9 cellular contexts compared by ENCODE assay signal in the genomic region with DNA sequence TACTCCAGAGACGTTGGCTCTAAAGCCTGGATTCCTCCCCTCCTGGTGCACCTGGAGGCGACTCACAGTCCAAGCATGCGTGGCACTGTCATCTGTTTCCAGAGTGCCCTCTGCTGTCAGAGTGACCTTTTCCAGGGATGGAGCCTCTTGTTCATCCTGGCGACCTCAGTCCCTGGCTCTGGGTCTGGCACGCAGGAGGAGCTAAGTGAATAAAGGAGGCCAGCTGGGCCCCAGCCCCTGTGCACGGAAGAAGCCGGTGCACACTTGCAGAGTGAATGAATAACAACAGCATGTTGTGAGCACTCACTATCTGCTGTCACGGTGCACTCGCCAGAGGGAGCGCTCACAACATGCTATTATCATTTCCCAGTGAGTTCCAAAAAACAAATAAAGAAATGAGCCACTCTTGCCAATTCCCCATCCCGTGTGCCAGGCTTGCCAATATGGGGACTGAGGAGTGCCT. TPM values are rescaled to one million over a fixed set of nuclear protein-coding genes. Genes with fewer than 3 reads are reported as not detected.
A peak's percentile ranks its signal among the peaks of the same experiment; 100 is the strongest.
DNase-seq lines count a peak whose midpoint lies in the region; ATAC-seq, FAIRE-seq and TF ChIP-seq lines count a peak whose summit lies in the region.
"Had no signal": no experiment of that assay in that cellular context is flagged by ENCODE, and none has a peak within 500 bp of the region (broad histone marks: within the 10 kb centered on the region; RNA-seq: fewer than 3 reads in every experiment).

No MANE protein-coding gene starts in this region.

- no peaks in the 10 kb centered on the region; the same call in 2 of the 3 replicates for H3K9me3 ChIP-seq in A549

- peaks cover 4% of the 10 kb centered on the region; the same call in 1 of the 3 replicates for H3K4me1 ChIP-seq in A549

- peak; percentile 20; the same call in 1 of the 3 replicates for TF ChIP-seq CTCF in A549 (IDR thresholded peaks at IDR 0.05)
- TF ChIP-seq CTCF in WTC11 (IDR thresholded peaks at IDR 0.05) = no peak

- no peaks in the 10 kb centered on the region for H3K36me3 Mint-ChIP-seq in WTC11

- H3K4me3 Mint-ChIP-seq in WTC11 = no peak overlapping the region
- H3K4me3 Mint-ChIP-seq: central memory CD8-positive, alpha-beta T cell had no signal

- 0 out of 2 replicates have a peak, but pooled peaks cover 3% of the 10 kb centered on the region for H3K9me3 Mint-ChIP-seq in WTC11
- H3K9me3 Mint-ChIP-seq: central memory CD8-positive, alpha-beta T cell had no signal

- H3K27ac ChIP-seq in A549 = no peak overlapping the region

- no peak overlapping the region for H3K27ac Mint-ChIP-seq in WTC11

- CTCF ChIA-PET in A549 (lab: Yijun Ruan, JAX) (interaction anchor here (0.6 to 1.1 kb wide), 2 partner anchors 86 to 139 kb away, joined by 3 to 4 read pairs; no protein-coding TSS in a partner anchor), WTC11 (lab: Charles Lee) (interaction anchor here (1.0 to 3.6 kb wide), 7 partner anchors 17 to 268 kb away, joined by 3 to 14 read pairs (median 5); no protein-coding TSS in a partner anchor)

- no peak for TF ChIP-seq EP300 in A549 (IDR thresholded peaks at IDR 0.05)

- WGBS in A549 (ENCODE audit: missing lambda C conversion rate) = 60% methylated on average over 7 of the region's 11 CpGs

- no peak for FAIRE-seq in A549 (lab: Jason Lieb, UNC)

- no peak overlapping the region for H3K4me3 ChIP-seq in A549

- ATAC-seq in A549 (peak; percentile 58 to 65; a peak in 4 of 6 replicates), WTC11 (peak; percentile 46), HG03354 (IDR thresholded peaks at IDR 0.05; ENCODE audit: poor library complexity, severe bottlenecking, unreplicated experiment) (no peak), GM19023 (IDR thresholded peaks at IDR 0.05; ENCODE audit: unreplicated experiment) (no peak)

- no peaks in the 10 kb centered on the region; the same call in 1 of the 2 replicates for H3K27me3 Mint-ChIP-seq in WTC11 (ENCODE audit: low read depth)

- H3K4me2 ChIP-seq in A549 = no peak overlapping the region

- peaks cover 25% of the 10 kb centered on the region for H3K4me1 Mint-ChIP-seq in WTC11
- H3K4me1 Mint-ChIP-seq: central memory CD8-positive, alpha-beta T cell had no signal

- DNase-seq in A549 (ENCODE audit: low read depth in 1 of 2, low spot score in 1 of 2) (peak; percentile 17 to 37), HuH-7 (ENCODE audit: low spot score) (peak; percentile 76), WTC11 (ENCODE audit: low spot score) (no peak), inferior parietal cortex (ENCODE audit: extremely low spot score) (peak; percentile 57), dedifferentiated amniotic fluid mesenchymal stem cell (ENCODE audit: extremely low spot score) (no peak), NCI-H2171 treated with DMSO at 0.1 percent for 48 hours (lab: John Stamatoyannopoulos, UW) (no peak)

- POLR2A ChIA-PET in A549 (lab: Yijun Ruan, JAX) (no interaction called here), WTC11 (lab: Charles Lee) (no interaction called here)

- no peak for TF ChIP-seq POLR2A in A549 (IDR thresholded peaks at IDR 0.05; ENCODE audit: low read length)

- peak; percentile 40 to 44; a peak in 4 of 5 replicates for TF ChIP-seq RAD21 in A549 (conservative IDR thresholded peaks at IDR 0.05 in 1 of 2, IDR thresholded peaks at IDR 0.05 in 1 of 2)

TF ChIP-seq in A549, 52 proteins besides CTCF, POLR2A, EP300 and RAD21:
- TF ChIP-seq EHMT2 (IDR thresholded peaks at IDR 0.05; ENCODE audit: low read depth) = no peak
- TF ChIP-seq SMC3 (IDR thresholded peaks at IDR 0.05) = peak; percentile 48; the same call in 2 of the 3 replicates
- TF ChIP-seq ZNF302 (CRISPR knock-in tag; IDR thresholded peaks at IDR 0.05) = no peak
- TF ChIP-seq, protein P1, sequence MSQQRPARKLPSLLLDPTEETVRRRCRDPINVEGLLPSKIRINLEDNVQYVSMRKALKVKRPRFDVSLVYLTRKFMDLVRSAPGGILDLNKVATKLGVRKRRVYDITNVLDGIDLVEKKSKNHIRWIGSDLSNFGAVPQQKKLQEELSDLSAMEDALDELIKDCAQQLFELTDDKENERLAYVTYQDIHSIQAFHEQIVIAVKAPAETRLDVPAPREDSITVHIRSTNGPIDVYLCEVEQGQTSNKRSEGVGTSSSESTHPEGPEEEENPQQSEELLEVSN (IDR thresholded peaks at IDR 0.05; ENCODE audit: borderline replicate concordance, low read depth) = no peak
- no peak for TF ChIP-seq MAFK (IDR thresholded peaks at IDR 0.05; ENCODE audit: partially characterized antibody)
- peak; percentile 25; the same call in 1 of the 2 replicates for TF ChIP-seq FOSL2 (IDR thresholded peaks at IDR 0.05)
- no peak for TF ChIP-seq FOSL2 (CRISPR knock-in tag; IDR thresholded peaks at IDR 0.05)
TF ChIP-seq in A549: peak in this region for 2.

TF ChIP-seq in WTC11, 78 proteins besides CTCF, POLR2A, EP300 and RAD21:
- TF ChIP-seq, protein P2, sequence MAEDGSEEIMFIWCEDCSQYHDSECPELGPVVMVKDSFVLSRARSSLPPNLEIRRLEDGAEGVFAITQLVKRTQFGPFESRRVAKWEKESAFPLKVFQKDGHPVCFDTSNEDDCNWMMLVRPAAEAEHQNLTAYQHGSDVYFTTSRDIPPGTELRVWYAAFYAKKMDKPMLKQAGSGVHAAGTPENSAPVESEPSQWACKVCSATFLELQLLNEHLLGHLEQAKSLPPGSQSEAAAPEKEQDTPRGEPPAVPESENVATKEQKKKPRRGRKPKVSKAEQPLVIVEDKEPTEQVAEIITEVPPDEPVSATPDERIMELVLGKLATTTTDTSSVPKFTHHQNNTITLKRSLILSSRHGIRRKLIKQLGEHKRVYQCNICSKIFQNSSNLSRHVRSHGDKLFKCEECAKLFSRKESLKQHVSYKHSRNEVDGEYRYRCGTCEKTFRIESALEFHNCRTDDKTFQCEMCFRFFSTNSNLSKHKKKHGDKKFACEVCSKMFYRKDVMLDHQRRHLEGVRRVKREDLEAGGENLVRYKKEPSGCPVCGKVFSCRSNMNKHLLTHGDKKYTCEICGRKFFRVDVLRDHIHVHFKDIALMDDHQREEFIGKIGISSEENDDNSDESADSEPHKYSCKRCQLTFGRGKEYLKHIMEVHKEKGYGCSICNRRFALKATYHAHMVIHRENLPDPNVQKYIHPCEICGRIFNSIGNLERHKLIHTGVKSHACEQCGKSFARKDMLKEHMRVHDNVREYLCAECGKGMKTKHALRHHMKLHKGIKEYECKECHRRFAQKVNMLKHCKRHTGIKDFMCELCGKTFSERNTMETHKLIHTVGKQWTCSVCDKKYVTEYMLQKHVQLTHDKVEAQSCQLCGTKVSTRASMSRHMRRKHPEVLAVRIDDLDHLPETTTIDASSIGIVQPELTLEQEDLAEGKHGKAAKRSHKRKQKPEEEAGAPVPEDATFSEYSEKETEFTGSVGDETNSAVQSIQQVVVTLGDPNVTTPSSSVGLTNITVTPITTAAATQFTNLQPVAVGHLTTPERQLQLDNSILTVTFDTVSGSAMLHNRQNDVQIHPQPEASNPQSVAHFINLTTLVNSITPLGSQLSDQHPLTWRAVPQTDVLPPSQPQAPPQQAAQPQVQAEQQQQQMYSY (CRISPR knock-in tag; IDR thresholded peaks at IDR 0.05) = peak; percentile 22; the same call in 1 of the 2 replicates
- TF ChIP-seq ZNF317 (CRISPR knock-in tag; IDR thresholded peaks at IDR 0.05; ENCODE audit: borderline replicate concordance, low read depth) = no peak
- TF ChIP-seq SP1 (CRISPR knock-in tag; conservative IDR thresholded peaks at IDR 0.05) = no peak
- TF ChIP-seq, protein P3, sequence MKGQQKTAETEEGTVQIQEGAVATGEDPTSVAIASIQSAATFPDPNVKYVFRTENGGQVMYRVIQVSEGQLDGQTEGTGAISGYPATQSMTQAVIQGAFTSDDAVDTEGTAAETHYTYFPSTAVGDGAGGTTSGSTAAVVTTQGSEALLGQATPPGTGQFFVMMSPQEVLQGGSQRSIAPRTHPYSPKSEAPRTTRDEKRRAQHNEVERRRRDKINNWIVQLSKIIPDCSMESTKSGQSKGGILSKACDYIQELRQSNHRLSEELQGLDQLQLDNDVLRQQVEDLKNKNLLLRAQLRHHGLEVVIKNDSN (CRISPR knock-in tag; IDR thresholded peaks at IDR 0.05) = no peak
TF ChIP-seq in WTC11: peak in this region for 1.

RNA-seq across cellular contexts. Expression of a gene that starts 27.8 kb away (rescaled TPM):
- polyA plus RNA-seq in A549 (2011; rRNA removed) (0.05 and 0.07 TPM in 2 replicates), A549 (2017; fragmentation: RNase III; extraction: RNeasy Plus Mini Kit Qiagen cat#74134 plus additional on column Dnase treatment) (0.04 to 0.08 TPM (median 0.05 TPM) in 3 replicates)
- polyA plus RNA-seq in A549 (2012; cell fraction: cytosol; rRNA removed) = 0.05 and 0.07 TPM in 2 replicates
- 0.11 and 0.12 TPM in 2 replicates for polyA plus RNA-seq in A549 (2012; cell fraction: nucleus; rRNA removed)
- not detected in 2 replicates for polyA minus RNA-seq in A549 (2011; rRNA and poly(A)+ RNA removed)
- 0.05 TPM in 1 of 3 replicates, not detected in the others for total RNA-seq in WTC11 (2021)

Comparison
In these comparisons a context has a peak if more than half of its experiments do, and no peak if none do; other contexts are left out.
1. ATAC-seq: peak in A549 (2 of 2) and WTC11 (single experiment); none in HG03354 (single experiment) and GM19023 (single experiment).
2. DNase-seq: peak in A549 (2 of 2), HuH-7 (single experiment) and inferior parietal cortex (single experiment); none in WTC11 (single experiment), dedifferentiated amniotic fluid mesenchymal stem cell (single experiment) and NCI-H2171 treated with DMSO at 0.1 percent for 48 hours (single experiment).